24 cellular contexts compared by ENCODE assay signal in genomic region chr15:55198706-55199105, GRCh38. TPM values are rescaled to one million over a fixed set of nuclear protein-coding genes. Genes with fewer than 3 reads are reported as not detected.
A peak's percentile ranks its signal among the peaks of the same experiment; 100 is the strongest.
DNase-seq lines count a peak whose midpoint lies in the region; ATAC-seq, FAIRE-seq and TF ChIP-seq lines count a peak whose summit lies in the region.
"Had no signal": no experiment of that assay in that cellular context is flagged by ENCODE, and none has a peak within 500 bp of the region (broad histone marks: within the 10 kb centered on the region; RNA-seq: fewer than 3 reads in every experiment).

No MANE protein-coding gene starts in this region.

- no peaks in the 10 kb centered on the region for H3K9me1 ChIP-seq in K562 (ENCODE audit: control insufficient read depth, insufficient read depth, low read length)

- no peak overlapping the region for H3K9ac ChIP-seq in K562 (ENCODE audit: insufficient read depth in 1 of 2, low read depth in 2 of 2, low read length in 2 of 2)
- H3K9ac ChIP-seq: KMS-11 had no signal

- H4K20me1 ChIP-seq in K562 (replicated peaks; ENCODE audit: control insufficient read depth, insufficient read depth, low read length), result peaks cover 18% of the 10 kb centered on the region; the same call in 1 of the 2 replicates

- TF ChIP-seq EP300 in K562 (IDR thresholded peaks at IDR 0.05; ENCODE audit: low read length) (no peak), transverse colon (IDR thresholded peaks at IDR 0.05; ENCODE audit: low read depth) (no peak)

- peaks cover 13% of the 10 kb centered on the region for H3K9me3 ChIP-seq in K562 (replicated peaks; ENCODE audit: control insufficient read depth, insufficient read depth, low read depth, low read length)
- H3K9me3 ChIP-seq in transverse colon, result no peaks in the 10 kb centered on the region
- H3K9me3 ChIP-seq: adrenal gland, colonic mucosa, gastroesophageal sphincter, lower lobe of right lung, mucosa of descending colon, tibial nerve had no signal

- ATAC-seq in activated naive CD8-positive, alpha-beta T cell treated with anti-CD3 and anti-CD28 coated beads, Interleukin-2, amount 50 U/mL, for 24 hours, result no peak
- ATAC-seq in K562 (no peak), HG03439 (IDR thresholded peaks at IDR 0.05; ENCODE audit: unreplicated experiment) (no peak)
- ATAC-seq: gastroesophageal sphincter; lower lobe of right lung; mucosa of descending colon; stimulated activated naive CD8-positive, alpha-beta T cell treated with anti-CD3 and anti-CD28 coated beads, Interleukin-15, amount 100 ng/mL, for 72 hours had no signal

- H3K4me3 Mint-ChIP-seq in activated naive CD8-positive, alpha-beta T cell, result peak overlapping the region; percentile 37
- no peak overlapping the region for H3K4me3 Mint-ChIP-seq in activated naive CD8-positive, alpha-beta T cell treated with anti-CD3 and anti-CD28 coated beads, Interleukin-2, amount 50 U/mL, for 24 hours
- peak overlapping the region in 1 of 4 donors; percentile 77 for H3K4me3 Mint-ChIP-seq in IgD-negative memory B cell
- H3K4me3 Mint-ChIP-seq in osteocyte (ENCODE audit: unreplicated experiment), result peak overlapping the region; percentile 12
- H3K4me3 Mint-ChIP-seq: activated CD4-positive, alpha-beta T cell treated with anti-CD3 and anti-CD28 coated beads, Interleukin-2, amount 10 ng/mL, durations not matched to agents 24 days and 14 days; endodermal cell; HFFc6 had no signal

- CTCF ChIA-PET in K562 (lab: Yijun Ruan, JAX; ENCODE audit: low intra/inter-chr PET ratio), result no interaction called here

- BruUV-seq in K562 (replicated peaks; lab: Mats Ljungman, UMichigan), result no TSS peak

- H3K9me3 Mint-ChIP-seq in activated naive CD8-positive, alpha-beta T cell (ENCODE audit: low read depth), result no peaks in the 10 kb centered on the region
- H3K9me3 Mint-ChIP-seq in activated naive CD8-positive, alpha-beta T cell treated with anti-CD3 and anti-CD28 coated beads, Interleukin-2, amount 50 U/mL, for 24 hours, result no peaks in the 10 kb centered on the region
- H3K9me3 Mint-ChIP-seq in IgD-negative memory B cell (no peaks in the 10 kb centered on the region), osteocyte (ENCODE audit: unreplicated experiment) (no peaks in the 10 kb centered on the region)
- H3K9me3 Mint-ChIP-seq: activated CD4-positive, alpha-beta T cell treated with anti-CD3 and anti-CD28 coated beads, Interleukin-2, amount 10 ng/mL, durations not matched to agents 24 days and 14 days; HFFc6 had no signal

- H3K79me2 ChIP-seq in K562 (ENCODE audit: control insufficient read depth, insufficient read depth, low read length), result peaks cover 33% of the 10 kb centered on the region

- TF ChIP-seq POLR2A in K562 (conservative IDR thresholded peaks at IDR 0.05), result no peak
- TF ChIP-seq POLR2A in transverse colon (IDR thresholded peaks at IDR 0.05), result no peak

- H3K27me3 Mint-ChIP-seq in activated naive CD8-positive, alpha-beta T cell, result no peaks in the 10 kb centered on the region
- H3K27me3 Mint-ChIP-seq in activated naive CD8-positive, alpha-beta T cell treated with anti-CD3 and anti-CD28 coated beads, Interleukin-2, amount 50 U/mL, for 24 hours, result no peaks in the 10 kb centered on the region
- H3K27me3 Mint-ChIP-seq in IgD-negative memory B cell, result no peaks in the 10 kb centered on the region
- no peaks in the 10 kb centered on the region for H3K27me3 Mint-ChIP-seq in osteocyte (ENCODE audit: unreplicated experiment)
- H3K27me3 Mint-ChIP-seq: activated CD4-positive, alpha-beta T cell treated with anti-CD3 and anti-CD28 coated beads, Interleukin-2, amount 10 ng/mL, durations not matched to agents 24 days and 14 days; stimulated activated naive CD8-positive, alpha-beta T cell treated with anti-CD3 and anti-CD28 coated beads, Interleukin-15, amount 100 ng/mL, for 72 hours had no signal

- H3K4me3 ChIP-seq in K562 (no peak overlapping the region), transverse colon (no peak overlapping the region)
- H3K4me3 ChIP-seq: adrenal gland, colonic mucosa, gastroesophageal sphincter, lower lobe of right lung, mucosa of descending colon, smooth muscle cell, tibial nerve had no signal

- H3K27ac ChIP-seq in K562 (ENCODE audit: extremely low read depth, low read depth, low read length), result no peak overlapping the region
- H3K27ac ChIP-seq in transverse colon, result no peak overlapping the region
- H3K27ac ChIP-seq: adrenal gland, colonic mucosa, gastroesophageal sphincter, KMS-11, lower lobe of right lung, tibial nerve had no signal

- H3K36me3 ChIP-seq in K562 (ENCODE audit: control insufficient read depth, insufficient read depth, low read length) (peaks cover 25% of the 10 kb centered on the region), transverse colon (no peaks in the 10 kb centered on the region)
- H3K36me3 ChIP-seq: adrenal gland, colonic mucosa, gastroesophageal sphincter, lower lobe of right lung, tibial nerve had no signal

- intact Hi-C loops in K562 (cut with micrococcal nuclease), result loop anchor here (5.0 kb wide), 2 partner anchors 89 to 239 kb away; partner anchors contain the start of gene RAB27A
- intact Hi-C loops in transverse colon (cut with DNase I; ENCODE audit: low total_unique reads), result no loop called here

- POLR2A ChIA-PET in K562 (lab: Yijun Ruan, JAX), result interaction anchor here (0.6 kb wide), 1 partner anchor 18 kb away, joined by 4 read pairs; no protein-coding TSS in a partner anchor

- DNase-seq in activated naive CD8-positive, alpha-beta T cell treated with anti-CD3 and anti-CD28 coated beads, Interleukin-2, amount 50 U/mL, for 24 hours, result no peak
- DNase-seq in K562 (ENCODE audit: extremely low read depth in 1 of 4, low spot score in 3 of 4) (peak in 1 of 4 experiments; percentile 18), osteocyte (ENCODE audit: extremely low spot score, unreplicated experiment) (no peak), transverse colon (no peak), NCI-H187 treated with DMSO at 0.1 percent for 48 hours (lab: John Stamatoyannopoulos, UW) (no peak)
- DNase-seq: activated CD4-positive, alpha-beta T cell treated with anti-CD3 and anti-CD28 coated beads, Interleukin-2, amount 10 ng/mL, durations not matched to agents 24 days and 14 days; adrenal gland; colonic mucosa; EL; endodermal cell; HFFc6; lower lobe of right lung; mucosa of descending colon; NCI-H187; NCI-H69; nucleus accumbens; stimulated activated naive CD8-positive, alpha-beta T cell treated with anti-CD3 and anti-CD28 coated beads, Interleukin-15, amount 100 ng/mL, for 72 hours had no signal

- H3K27me3 ChIP-seq in K562 (ENCODE audit: control insufficient read depth in 2 of 2, insufficient read depth in 2 of 2, low read length in 2 of 2), result no peaks in the 10 kb centered on the region
- no peaks in the 10 kb centered on the region for H3K27me3 ChIP-seq in transverse colon
- H3K27me3 ChIP-seq: adrenal gland, colonic mucosa, gastroesophageal sphincter, tibial nerve had no signal

- H3K27ac Mint-ChIP-seq in activated naive CD8-positive, alpha-beta T cell, result peak overlapping the region; percentile 4
- no peak overlapping the region for H3K27ac Mint-ChIP-seq in activated naive CD8-positive, alpha-beta T cell treated with anti-CD3 and anti-CD28 coated beads, Interleukin-2, amount 50 U/mL, for 24 hours
- H3K27ac Mint-ChIP-seq in IgD-negative memory B cell, result peak overlapping the region in 2 of 3 donors; percentile 21 to 68
- H3K27ac Mint-ChIP-seq in osteocyte (ENCODE audit: unreplicated experiment), result no peak overlapping the region
- H3K27ac Mint-ChIP-seq: activated CD4-positive, alpha-beta T cell treated with anti-CD3 and anti-CD28 coated beads, Interleukin-2, amount 10 ng/mL, durations not matched to agents 24 days and 14 days; endodermal cell; HFFc6 had no signal

- H3K4me1 Mint-ChIP-seq in activated naive CD8-positive, alpha-beta T cell (ENCODE audit: low read depth), result peaks cover 4% of the 10 kb centered on the region
- peaks cover 6% of the 10 kb centered on the region for H3K4me1 Mint-ChIP-seq in activated naive CD8-positive, alpha-beta T cell treated with anti-CD3 and anti-CD28 coated beads, Interleukin-2, amount 50 U/mL, for 24 hours
- H3K4me1 Mint-ChIP-seq in IgD-negative memory B cell (peaks cover 9 to 15% (median 11%) of the 10 kb centered on the region in 3 donors), osteocyte (ENCODE audit: unreplicated experiment) (peaks cover 2% of the 10 kb centered on the region)
- H3K4me1 Mint-ChIP-seq: endodermal cell had no signal

- H3K4me2 ChIP-seq in K562 (ENCODE audit: insufficient read depth, low read length), result no peak overlapping the region

- TF ChIP-seq CTCF in K562 (IDR thresholded peaks at IDR 0.05 in 2 of 3, conservative IDR thresholded peaks at IDR 0.05 in 1 of 3; ENCODE audit: insufficient read depth in 2 of 3, low read depth in 1 of 3, low read length in 3 of 3), result no peak
- no peak for TF ChIP-seq CTCF in osteocyte (IDR thresholded peaks at IDR 0.05)
- TF ChIP-seq CTCF in transverse colon (IDR thresholded peaks at IDR 0.05), result no peak

- peaks cover 6% of the 10 kb centered on the region for H3K36me3 Mint-ChIP-seq in activated naive CD8-positive, alpha-beta T cell
- peaks cover 8% of the 10 kb centered on the region for H3K36me3 Mint-ChIP-seq in activated naive CD8-positive, alpha-beta T cell treated with anti-CD3 and anti-CD28 coated beads, Interleukin-2, amount 50 U/mL, for 24 hours (ENCODE audit: low read depth)
- H3K36me3 Mint-ChIP-seq in IgD-negative memory B cell (peaks cover 4% of the 10 kb centered on the region), osteocyte (ENCODE audit: unreplicated experiment) (no peaks in the 10 kb centered on the region)

- no peak for TF ChIP-seq RAD21 in K562 (CRISPR knock-in tag; conservative IDR thresholded peaks at IDR 0.05 in 1 of 2, IDR thresholded peaks at IDR 0.05 in 1 of 2)

- H3K4me1 ChIP-seq in K562 (replicated peaks in 1 of 2; ENCODE audit: control insufficient read depth in 2 of 2, insufficient read depth in 2 of 2, low read length in 2 of 2) (peaks cover 3 to 14% of the 10 kb centered on the region in 2 experiments; a peak in 3 of 5 replicates), transverse colon (peaks cover 11 to 33% (median 20%) of the 10 kb centered on the region in 4 donors)

- in situ Hi-C loops in K562 (cut with MboI) (no loop called here), transverse colon (cut with MboI; ENCODE audit: low pct_ligation_motif_present in 1 of 4, low pct_unique_long_range_greater_than_20kb in 1 of 4, low sequenced_read_pairs in 3 of 4) (no loop called here)

- WGBS in K562 (ENCODE audit: insufficient coverage, low coverage, missing lambda C conversion rate), result 90% methylated on average over 3 of the region's 3 CpGs
- 94 to 100% methylated on average over 3 of the region's 3 CpGs for WGBS in transverse colon (ENCODE audit: low coverage in 1 of 2), 2 donors

- FAIRE-seq in K562 (lab: Jason Lieb, UNC), result no peak

- no peak overlapping the region for H2AFZ ChIP-seq in K562 (ENCODE audit: low read depth, low read length)

RNA-seq across cellular contexts. Expression of gene RSL24D1, which starts 2.0 kb away (rescaled TPM):
- polyA plus RNA-seq in IgD-negative memory B cell (93.3 TPM), K562 (2011; rRNA removed) (184 and 226 TPM in 2 replicates), K562 (2014; fragmentation: Illumina TruSeq; extraction: Trizol) (158 and 163 TPM in 2 replicates), K562 (2014; fragmentation: Nextera tagmentation; extraction: Ambion mirVana) (100 to 1,000 TPM; 272 to 324 TPM), K562 (2014; rRNA removed) (194 and 223 TPM in 2 replicates)
- total RNA-seq in K562 (2011; cell fraction: chromatin; rRNA removed; ENCODE audit: low replicate concordance), result 26.5 and 73.3 TPM in 2 replicates
- 25.2 and 27.1 TPM in 2 replicates for total RNA-seq in K562 (2011; cell fraction: nucleolus; rRNA removed)
- total RNA-seq in K562 (2011; cell fraction: nucleoplasm; rRNA removed), result 54.3 and 90.4 TPM in 2 replicates
- total RNA-seq in K562 (2014; rRNA removed) (121 and 134 TPM in 2 replicates), K562 (2014; rRNA removed; fragmentation: Illumina TruSeq; extraction: Trizol) (260 and 317 TPM in 2 replicates), K562 (2015; rRNA removed; fragmentation: Illumina TruSeq; extraction: Trizol) (121 and 133 TPM in 2 replicates), K562 (2021) (175 TPM in 2 replicates), osteocyte (71.8 and 76.2 TPM in 2 replicates), transverse colon (10 to 100 TPM; 10.1 to 65.3 (median 29.9) TPM)
- 16.4 and 66.5 TPM in 2 replicates for polyA plus RNA-seq in K562 (2011; cell fraction: cytosol; rRNA removed)
- polyA plus RNA-seq in K562 (2011; cell fraction: nucleus; rRNA removed), result 16.0 and 43.1 TPM in 2 replicates
- 148 and 281 TPM in 2 replicates for polyA plus RNA-seq in K562 (2012)
- polyA minus RNA-seq in K562 (2011; rRNA and poly(A)+ RNA removed), result 91.4 and 126 TPM in 2 replicates
- 36.3 and 46.4 TPM in 2 replicates for polyA minus RNA-seq in K562 (2011; cell fraction: cytosol; rRNA and poly(A)+ RNA removed)
- polyA minus RNA-seq in K562 (2011; cell fraction: nucleus; rRNA and poly(A)+ RNA removed), result 39.9 and 87.9 TPM in 2 replicates

Comparison
In these comparisons a context has a peak if more than half of its experiments do, and no peak if none do; other contexts are left out.
1. H3K27ac Mint-ChIP-seq: peak in activated naive CD8-positive, alpha-beta T cell (single experiment) and IgD-negative memory B cell (2 of 3); none in activated naive CD8-positive, alpha-beta T cell treated with anti-CD3 and anti-CD28 coated beads, Interleukin-2, amount 50 U/mL, for 24 hours (single experiment) and osteocyte (single experiment).